Comparison of ENCODE assay signal across 13 cellular contexts in the genomic region with DNA sequence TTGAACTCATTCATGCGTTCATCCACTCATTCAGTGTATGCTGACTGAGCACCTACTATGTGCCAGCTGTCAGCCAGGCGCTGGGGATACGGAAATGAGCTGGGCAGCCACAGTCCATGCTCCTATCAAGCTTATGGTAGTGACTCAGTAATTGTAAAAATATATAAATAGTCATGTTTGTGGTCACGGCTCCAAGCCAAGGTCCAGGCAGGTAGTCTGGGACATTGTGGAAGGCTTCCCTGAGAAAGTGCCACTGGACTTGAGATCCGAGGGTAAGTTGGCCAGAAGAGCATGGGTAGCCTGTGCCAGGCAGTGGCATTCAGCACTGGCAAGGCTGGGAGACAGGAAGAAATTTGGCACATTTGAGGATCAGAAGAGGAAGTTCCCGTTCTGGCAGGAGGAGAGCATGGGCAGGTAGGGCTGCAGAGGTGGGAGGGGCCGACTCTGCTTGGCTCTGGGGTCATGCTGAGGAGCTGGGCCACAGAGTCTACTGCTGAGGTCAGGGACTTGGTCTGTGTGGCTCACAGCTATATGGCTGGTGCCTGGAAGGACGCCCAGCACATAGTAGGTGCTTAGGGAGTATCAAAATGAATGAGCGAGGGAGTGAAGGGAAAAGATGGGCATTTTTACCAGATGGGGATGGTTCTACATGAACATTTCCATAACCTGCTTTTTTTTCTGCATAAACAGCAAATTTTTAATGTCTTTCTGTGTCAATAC. TPM values are rescaled to one million over a fixed set of nuclear protein-coding genes. Genes with fewer than 3 reads are reported as not detected.
A peak's percentile ranks its signal among the peaks of the same experiment; 100 is the strongest.
DNase-seq lines count a peak whose midpoint lies in the region; ATAC-seq and TF ChIP-seq lines count a peak whose summit lies in the region.
"Had no signal": no experiment of that assay in that cellular context is flagged by ENCODE, and none has a peak within 500 bp of the region (broad histone marks: within the 10 kb centered on the region; RNA-seq: fewer than 3 reads in every experiment).

No MANE protein-coding gene starts in this region.

- intact Hi-C loops in left colon (cut with DNase I, micrococcal nuclease): no loop called here

- no peaks in the 10 kb centered on the region for H3K36me3 Mint-ChIP-seq in effector memory CD8-positive, alpha-beta T cell (ENCODE audit: insufficient read depth)

- peak overlapping the region in 12 of 21 experiments; percentile 15 to 72 (median 38) for H3K27ac ChIP-seq in skin epidermis
- H3K27ac ChIP-seq: BLaER1, neutrophil had no signal

- no peak overlapping the region for H3K27ac Mint-ChIP-seq in effector memory CD8-positive, alpha-beta T cell

- peaks cover 6 to 14% of the 10 kb centered on the region in 2 donors for H3K27me3 Mint-ChIP-seq in effector memory CD8-positive, alpha-beta T cell

- no peaks in the 10 kb centered on the region for H3K4me1 Mint-ChIP-seq in effector memory CD8-positive, alpha-beta T cell (ENCODE audit: low read depth in 2 of 2)

- in situ Hi-C loops in astrocyte of the spinal cord (cut with HindIII; ENCODE audit: low sequenced_read_pairs): no loop called here

- peak; percentile 39 for DNase-seq in HT1080 (ENCODE audit: low read depth)
- peak; percentile 33 for DNase-seq in astrocyte of the spinal cord (ENCODE audit: low read depth, low spot score)
- peak; percentile 53 to 76 for DNase-seq in left colon
- DNase-seq in effector memory CD8-positive, alpha-beta T cell: no peak
- DNase-seq in activated CD4-positive, alpha-beta T cell treated with anti-CD3 and anti-CD28 coated beads for 48 hours: no peak
- DNase-seq: activated CD8-positive, alpha-beta memory T cell treated with anti-CD3 and anti-CD28 coated beads, Interleukin-2, amount 50 U/mL, for 4 hours; effector CD8-positive, alpha-beta T cell; NCI-H524 treated with DMSO at 0.1 percent for 48 hours had no signal

- no peaks in the 10 kb centered on the region for H3K9me3 Mint-ChIP-seq in effector memory CD8-positive, alpha-beta T cell

- no peak overlapping the region for H3K4me3 Mint-ChIP-seq in effector memory CD8-positive, alpha-beta T cell

- no peak for TF ChIP-seq CTCF in astrocyte of the spinal cord (IDR thresholded peaks at IDR 0.05; ENCODE audit: low read depth, low read length)

- ATAC-seq in left colon (peak; percentile 65), GM19452 (IDR thresholded peaks at IDR 0.05; ENCODE audit: unreplicated experiment) (no peak), HG03571 (IDR thresholded peaks at IDR 0.05; ENCODE audit: unreplicated experiment) (no peak)
- no peak for ATAC-seq in effector memory CD8-positive, alpha-beta T cell (replicated peaks)

- H3K4me3 ChIP-seq in astrocyte of the spinal cord (ENCODE audit: low read depth, low read length) (no peak overlapping the region), skin epidermis (no peak overlapping the region)
- H3K4me3 ChIP-seq: BLaER1 had no signal

RNA-seq across cellular contexts. Expression of a gene that starts 6.9 kb away (rescaled TPM):
- total RNA-seq in HT1080 (2014; rRNA removed; shearing (Covaris generic)): 39.0 and 41.7 TPM in 2 replicates
- polyA plus RNA-seq in HT1080 (2015; cell fraction: cytosol; rRNA removed): 106 and 107 TPM in 2 replicates
- 204 and 231 TPM in 2 replicates for polyA plus RNA-seq in HT1080 (2015; cell fraction: nucleus; rRNA removed)
- total RNA-seq in left colon: 100 to 1,000 TPM; 514 to 671 TPM

Comparison
In these comparisons a context has a peak if more than half of its experiments do, and no peak if none do; other contexts are left out.
1. DNase-seq: peak in HT1080 (single experiment), astrocyte of the spinal cord (single experiment) and left colon (2 of 2); none in effector memory CD8-positive, alpha-beta T cell (0 of 3) and activated CD4-positive, alpha-beta T cell treated with anti-CD3 and anti-CD28 coated beads for 48 hours (single experiment).
2. RNA of a gene that starts 6.9 kb away (total RNA-seq): 514 to 671 TPM in left colon; 39.0 to 41.7 TPM in HT1080; every median in the first group is over 10 times any median in the second.